ENCODE assay signal across 10 cellular contexts in the genomic region with DNA sequence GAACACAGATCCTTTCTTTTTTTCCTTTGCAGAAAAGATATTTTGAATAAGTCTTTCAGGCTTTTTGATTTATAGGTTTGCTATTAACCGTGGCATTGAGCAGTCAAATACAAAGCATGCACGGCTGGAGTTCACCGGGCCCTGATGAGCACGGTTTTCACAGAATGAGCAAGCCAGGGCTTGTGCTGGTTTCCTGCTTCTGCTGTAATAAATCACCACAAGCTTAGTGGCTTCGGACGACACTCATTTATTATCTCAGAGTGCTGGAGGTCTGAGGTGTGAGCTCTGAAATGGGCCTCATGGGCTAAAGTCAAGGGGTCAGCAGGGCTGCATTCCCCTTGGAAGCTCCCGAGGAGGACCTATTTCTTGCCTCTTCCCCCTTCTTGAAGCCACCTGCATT.
DNase-seq lines count a peak whose midpoint lies in the region; ATAC-seq and TF ChIP-seq lines count a peak whose summit lies in the region.
"Had no signal": no experiment of that assay in that cellular context is flagged by ENCODE, and none has a peak within 500 bp of the region (broad histone marks: within the 10 kb centered on the region; RNA-seq: fewer than 3 reads in every experiment).

No MANE protein-coding gene starts in this region.

- no peak overlapping the region for H3T11ph ChIP-seq in H9 (ENCODE audit: low read length)

- H3K9me3 ChIP-seq in H9 (ENCODE audit: control insufficient read depth, low read depth, low read length), result no peaks in the 10 kb centered on the region
- no peaks in the 10 kb centered on the region for H3K9me3 ChIP-seq in effector memory CD4-positive, alpha-beta T cell (ENCODE audit: control insufficient read depth, low read length)

- no peak overlapping the region for H4K91ac ChIP-seq in H9 (ENCODE audit: insufficient read length, low read depth, low read length)

- no peaks in the 10 kb centered on the region for H3K9me3 Mint-ChIP-seq in natural killer cell treated with Interleukin-12 subunit alpha and Interleukin-12 subunit beta and Interleukin-15 and Interleukin-18, amount 100 ng/mL, for 72 hours
- H3K9me3 Mint-ChIP-seq in natural killer cell (no peaks in the 10 kb centered on the region), H9 (peaks cover 0 to 4% of the 10 kb centered on the region in 2 experiments; a peak in 2 of 5 replicates)

- H3K4me3 ChIP-seq in effector memory CD4-positive, alpha-beta T cell (ENCODE audit: insufficient read depth, low read depth, low read length, poor library complexity, severe bottlenecking), result no peak overlapping the region
- H3K4me3 ChIP-seq: skin epidermis had no signal

- no peak overlapping the region for H2BK15ac ChIP-seq in H9 (ENCODE audit: low read depth, low read length)

- H2BK12ac ChIP-seq in H9 (ENCODE audit: insufficient read length, low read depth, low read length), result no peak overlapping the region

- no peak overlapping the region for H3K56ac ChIP-seq in H9 (ENCODE audit: insufficient read length, low read depth, low read length)

- H3K4me1 ChIP-seq in H9 (ENCODE audit: insufficient read depth, low read length), result no peaks in the 10 kb centered on the region; the same call in 1 of the 2 replicates
- no peaks in the 10 kb centered on the region for H3K4me1 ChIP-seq in effector memory CD4-positive, alpha-beta T cell (ENCODE audit: control insufficient read depth, insufficient read depth, low read length, poor library complexity, severe bottlenecking)

- WGBS in H9 (ENCODE audit: extremely low coverage, insufficient read length, low lambda C conversion rate), result no CpG with 5 or more reads among the region's 7 CpGs

- H2AFZ ChIP-seq in H9 (ENCODE audit: low read length), result no peak overlapping the region

- intact Hi-C loops in natural killer cell (cut with micrococcal nuclease), result no loop called here

- no peak overlapping the region for H3K27ac ChIP-seq in H9 (ENCODE audit: insufficient read length, low read depth, low read length)
- no peak overlapping the region for H3K27ac ChIP-seq in effector memory CD4-positive, alpha-beta T cell (ENCODE audit: insufficient read depth, low read length, poor library complexity, severe bottlenecking)
- H3K27ac ChIP-seq: skin epidermis had no signal

- H2BK120ac ChIP-seq in H9 (ENCODE audit: low read depth, low read length, poor library complexity, severe bottlenecking), result no peak overlapping the region

- H4K5ac ChIP-seq in H9 (ENCODE audit: insufficient read length, low read depth, low read length), result no peak overlapping the region

- H3K79me2 ChIP-seq in H9 (ENCODE audit: insufficient read depth, low read length), result no peaks in the 10 kb centered on the region

- no peaks in the 10 kb centered on the region for H3K4me1 Mint-ChIP-seq in natural killer cell treated with Interleukin-12 subunit alpha and Interleukin-12 subunit beta and Interleukin-15 and Interleukin-18, amount 100 ng/mL, for 72 hours (ENCODE audit: low read depth in 2 of 2)
- H3K4me1 Mint-ChIP-seq in natural killer cell (no peaks in the 10 kb centered on the region), H9 (peaks cover 21 to 35% of the 10 kb centered on the region in 2 experiments)

- H3K27ac Mint-ChIP-seq in natural killer cell treated with Interleukin-12 subunit alpha and Interleukin-12 subunit beta and Interleukin-15 and Interleukin-18, amount 100 ng/mL, for 72 hours, result no peak overlapping the region
- H3K27ac Mint-ChIP-seq in natural killer cell (no peak overlapping the region), H9 (no peak overlapping the region; a peak in 1 of 7 replicates)

- no peaks in the 10 kb centered on the region for H3K23me2 ChIP-seq in H9 (ENCODE audit: insufficient read length, low read depth, low read length, poor library complexity, severe bottlenecking)

- no peak overlapping the region for H2AK5ac ChIP-seq in H9 (ENCODE audit: insufficient read length, low read length)

- DNase-seq in natural killer cell treated with Interleukin-12 subunit alpha and Interleukin-12 subunit beta and Interleukin-15 and Interleukin-18, amount 100 ng/mL, for 72 hours (ENCODE audit: low spot score), result no peak
- DNase-seq in natural killer cell, result no peak
- peak; percentile 98 for DNase-seq in NCI-H69 (lab: John Stamatoyannopoulos, UW)
- DNase-seq in H9, result no peak
- DNase-seq in hippocampal formation (lab: John Stamatoyannopoulos, UW), result no peak
- DNase-seq in effector memory CD4-positive, alpha-beta T cell, result no peak
- DNase-seq: anterior cingulate cortex had no signal

- no peak overlapping the region for H3K4me3 Mint-ChIP-seq in natural killer cell treated with Interleukin-12 subunit alpha and Interleukin-12 subunit beta and Interleukin-15 and Interleukin-18, amount 100 ng/mL, for 72 hours
- H3K4me3 Mint-ChIP-seq in natural killer cell, result no peak overlapping the region
- no peak overlapping the region for H3K4me3 Mint-ChIP-seq in H9

- H3K27me3 ChIP-seq in H9 (ENCODE audit: insufficient read depth, low read length), result no peaks in the 10 kb centered on the region
- no peaks in the 10 kb centered on the region for H3K27me3 ChIP-seq in effector memory CD4-positive, alpha-beta T cell (replicated peaks; ENCODE audit: control insufficient read depth, insufficient read depth, low read length, poor library complexity, severe bottlenecking)

- no peak for TF ChIP-seq CTCF in natural killer cell (IDR thresholded peaks at IDR 0.05)
- no peak for TF ChIP-seq CTCF in H9 (conservative IDR thresholded peaks at IDR 0.05)

- no peak overlapping the region for H3K23ac ChIP-seq in H9 (ENCODE audit: insufficient read length, low read depth, low read length)

- H2BK20ac ChIP-seq in H9 (ENCODE audit: low read depth, low read length, poor library complexity, severe bottlenecking), result no peak overlapping the region

- ATAC-seq in natural killer cell treated with Interleukin-12 subunit alpha and Interleukin-12 subunit beta and Interleukin-15 and Interleukin-18, amount 100 ng/mL, for 72 hours, result peak; percentile 28 to 70
- ATAC-seq in natural killer cell (no peak), HG03064 (IDR thresholded peaks at IDR 0.05; ENCODE audit: low read depth, unreplicated experiment) (peak; percentile 86), GM18517 (IDR thresholded peaks at IDR 0.05; ENCODE audit: unreplicated experiment) (no peak)

- no peaks in the 10 kb centered on the region for H3K36me3 ChIP-seq in effector memory CD4-positive, alpha-beta T cell (ENCODE audit: control insufficient read depth, insufficient read depth, low read length)

- H3K4ac ChIP-seq in H9 (ENCODE audit: low read depth, low read length), result no peak overlapping the region

- no peak overlapping the region for H3K14ac ChIP-seq in H9 (ENCODE audit: insufficient read depth, low read length)

- no peaks in the 10 kb centered on the region for H4K20me1 ChIP-seq in H9 (ENCODE audit: control insufficient read depth, insufficient read depth, insufficient read length)

- no peak overlapping the region for H4K8ac ChIP-seq in H9 (replicated peaks; ENCODE audit: insufficient read length, low read depth, low read length)

- H3K79me1 ChIP-seq in H9 (ENCODE audit: insufficient read depth, low read depth, low read length, poor library complexity, severe bottlenecking), result no peaks in the 10 kb centered on the region

- no peak overlapping the region for H3K4me2 ChIP-seq in H9 (ENCODE audit: insufficient read depth, insufficient read length, low read length)

- H3K18ac ChIP-seq in H9 (ENCODE audit: insufficient read length, low read depth, low read length), result no peak overlapping the region

- H3K27me3 Mint-ChIP-seq in natural killer cell treated with Interleukin-12 subunit alpha and Interleukin-12 subunit beta and Interleukin-15 and Interleukin-18, amount 100 ng/mL, for 72 hours, result no peaks in the 10 kb centered on the region
- H3K27me3 Mint-ChIP-seq in natural killer cell (ENCODE audit: low read depth in 2 of 2), result peaks cover 0 to 5% of the 10 kb centered on the region in 2 donors
- peaks cover 4% of the 10 kb centered on the region for H3K27me3 Mint-ChIP-seq in H9 (ENCODE audit: low read depth)

- H3K9ac ChIP-seq in H9 (ENCODE audit: extremely low read depth, insufficient read length, low read length), result no peak overlapping the region

- no peak overlapping the region for H2BK5ac ChIP-seq in H9 (ENCODE audit: insufficient read length, low read length)

- no peaks in the 10 kb centered on the region for H3K36me3 Mint-ChIP-seq in natural killer cell treated with Interleukin-12 subunit alpha and Interleukin-12 subunit beta and Interleukin-15 and Interleukin-18, amount 100 ng/mL, for 72 hours
- no peaks in the 10 kb centered on the region for H3K36me3 Mint-ChIP-seq in natural killer cell
- peaks cover 0 to 8% (median 0%) of the 10 kb centered on the region in 3 experiments; a peak in 3 of 7 replicates for H3K36me3 Mint-ChIP-seq in H9 (ENCODE audit: insufficient read depth in 1 of 3, low read depth in 3 of 3)

Comparison
In these comparisons a context has a peak if more than half of its experiments do, and no peak if none do; other contexts are left out.
1. ATAC-seq: peak in natural killer cell treated with Interleukin-12 subunit alpha and Interleukin-12 subunit beta and Interleukin-15 and Interleukin-18, amount 100 ng/mL, for 72 hours (2 of 2) and HG03064 (single experiment); none in natural killer cell (0 of 3) and GM18517 (single experiment).